8 cellular contexts compared by ENCODE assay signal in the genomic region with DNA sequence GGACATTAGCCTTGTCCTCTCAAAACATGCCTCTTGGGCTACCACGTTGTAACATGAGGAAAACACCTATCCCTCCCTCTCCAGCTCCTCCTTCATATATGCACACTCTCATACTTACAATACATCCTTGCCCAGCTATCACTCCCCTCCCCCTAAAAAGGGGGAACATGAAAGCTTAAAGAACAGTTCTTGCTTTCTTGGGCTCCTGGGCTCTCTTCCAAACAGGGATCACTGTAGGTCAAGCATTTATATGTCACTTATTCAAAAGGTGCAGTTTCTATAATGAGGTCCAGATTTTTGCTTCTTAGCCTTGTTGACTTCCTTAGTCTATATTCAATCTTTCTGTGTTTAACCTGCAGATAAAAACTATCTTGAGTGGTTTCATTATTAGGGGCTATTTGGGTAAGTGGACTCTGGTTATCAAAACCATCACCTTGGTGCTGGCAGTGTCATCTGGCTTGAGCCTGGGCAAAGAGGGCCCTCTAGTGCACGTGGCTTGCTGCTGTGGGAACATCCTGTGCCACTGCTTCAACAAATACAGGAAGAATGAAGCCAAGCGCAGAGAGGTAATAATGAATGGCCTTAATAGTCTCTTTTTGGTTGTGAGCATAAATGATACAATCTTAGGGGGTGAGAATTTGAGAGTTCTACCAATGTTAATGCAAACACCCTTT.
DNase-seq lines count a peak whose midpoint lies in the region; ATAC-seq, FAIRE-seq and TF ChIP-seq lines count a peak whose summit lies in the region.

No MANE protein-coding gene starts in this region.

- no peaks in the 10 kb centered on the region for H3K9me3 ChIP-seq in A549

- H3K27ac ChIP-seq in A549 = no peak overlapping the region
- no peak overlapping the region for H3K27ac ChIP-seq in RWPE1

- ATAC-seq in A549 (peak; percentile 64 to 75; a peak in 4 of 6 replicates), esophagus mucosa (peak; percentile 29), HG03045 (IDR thresholded peaks at IDR 0.05; ENCODE audit: unreplicated experiment) (no peak)

- peak in 1 of 2 experiments; percentile 37 for DNase-seq in A549 (ENCODE audit: low read depth in 1 of 2, low spot score in 1 of 2)
- no peak for DNase-seq in GM13976 (ENCODE audit: low spot score)
- DNase-seq in NCI-H69 (lab: John Stamatoyannopoulos, UW) = peak; percentile 64
- DNase-seq in posterior cingulate gyrus = peak in 6 of 10 donors; percentile 6 to 85 (median 25)
- DNase-seq in middle frontal gyrus (ENCODE audit: extremely low spot score, low spot score) = no peak
- DNase-seq in RWPE1 (ENCODE audit: low spot score) = no peak

- TF ChIP-seq CTCF in A549 (IDR thresholded peaks at IDR 0.05) (peak; percentile 32; the same call in 2 of the 3 replicates), GM13976 (IDR thresholded peaks at IDR 0.05; ENCODE audit: borderline replicate concordance, control extremely low read depth, extremely low read depth, insufficient read depth, missing control alignments) (peak; percentile 68), RWPE1 (conservative IDR thresholded peaks at IDR 0.05; ENCODE audit: low read depth) (no peak)

- POLR2A ChIA-PET in A549 (lab: Yijun Ruan, JAX) (no interaction called here), RWPE1 (lab: Yijun Ruan, JAX; ENCODE audit: low non-redundant PET) (no interaction called here)

- no peak overlapping the region for H3K4me2 ChIP-seq in A549

- TF ChIP-seq POLR2A in A549 (IDR thresholded peaks at IDR 0.05; ENCODE audit: low read length) = no peak

- CTCF ChIA-PET in A549 (lab: Yijun Ruan, JAX) = interaction anchor here (1.3 kb wide), 1 partner anchor 197 kb away, joined by 4 read pairs; no protein-coding TSS in a partner anchor
- CTCF ChIA-PET in RWPE1 (lab: Yijun Ruan, JAX) = no interaction called here

- H3K4me1 ChIP-seq in A549 = 0 out of 3 replicates have a peak, but pooled peaks cover 3% of the 10 kb centered on the region

- H3K4me3 ChIP-seq in A549 = no peak overlapping the region

- FAIRE-seq in A549 (lab: Jason Lieb, UNC) = peak; percentile 92

- in situ Hi-C loops in GM13976 (cut with MboI; ENCODE audit: low sequenced_read_pairs, unreplicated experiment) = loop anchor here (25.0 kb wide), 1 partner anchor 169 kb away; the partner anchor contains the start of gene CLCN5

- TF ChIP-seq EP300 in A549 (IDR thresholded peaks at IDR 0.05) = no peak

- TF ChIP-seq RAD21 in A549 (conservative IDR thresholded peaks at IDR 0.05 in 1 of 2, IDR thresholded peaks at IDR 0.05 in 1 of 2) = peak; percentile 41 to 57

- WGBS in A549 (ENCODE audit: missing lambda C conversion rate) = 42% methylated on average over 3 of the region's 3 CpGs

- intact Hi-C loops in posterior cingulate gyrus (cut with DNase I) = loop anchor here (1.0 kb wide), 1 partner anchor 166 kb away; no protein-coding TSS in a partner anchor

TF ChIP-seq in A549, 52 proteins besides CTCF, POLR2A, EP300 and RAD21:
- no peak for TF ChIP-seq EHF (CRISPR knock-in tag; IDR thresholded peaks at IDR 0.05)
- TF ChIP-seq SMC3 (IDR thresholded peaks at IDR 0.05) = peak; percentile 23; the same call in 1 of the 3 replicates
TF ChIP-seq in A549: peak in this region for 1.

Comparison
In these comparisons a context has a peak if more than half of its experiments do, and no peak if none do; other contexts are left out.
1. DNase-seq: peak in NCI-H69 (single experiment) and posterior cingulate gyrus (6 of 10); none in GM13976 (single experiment), middle frontal gyrus (single experiment) and RWPE1 (single experiment).